ENCODE assay signal across 1 cellular context in the genomic region with DNA sequence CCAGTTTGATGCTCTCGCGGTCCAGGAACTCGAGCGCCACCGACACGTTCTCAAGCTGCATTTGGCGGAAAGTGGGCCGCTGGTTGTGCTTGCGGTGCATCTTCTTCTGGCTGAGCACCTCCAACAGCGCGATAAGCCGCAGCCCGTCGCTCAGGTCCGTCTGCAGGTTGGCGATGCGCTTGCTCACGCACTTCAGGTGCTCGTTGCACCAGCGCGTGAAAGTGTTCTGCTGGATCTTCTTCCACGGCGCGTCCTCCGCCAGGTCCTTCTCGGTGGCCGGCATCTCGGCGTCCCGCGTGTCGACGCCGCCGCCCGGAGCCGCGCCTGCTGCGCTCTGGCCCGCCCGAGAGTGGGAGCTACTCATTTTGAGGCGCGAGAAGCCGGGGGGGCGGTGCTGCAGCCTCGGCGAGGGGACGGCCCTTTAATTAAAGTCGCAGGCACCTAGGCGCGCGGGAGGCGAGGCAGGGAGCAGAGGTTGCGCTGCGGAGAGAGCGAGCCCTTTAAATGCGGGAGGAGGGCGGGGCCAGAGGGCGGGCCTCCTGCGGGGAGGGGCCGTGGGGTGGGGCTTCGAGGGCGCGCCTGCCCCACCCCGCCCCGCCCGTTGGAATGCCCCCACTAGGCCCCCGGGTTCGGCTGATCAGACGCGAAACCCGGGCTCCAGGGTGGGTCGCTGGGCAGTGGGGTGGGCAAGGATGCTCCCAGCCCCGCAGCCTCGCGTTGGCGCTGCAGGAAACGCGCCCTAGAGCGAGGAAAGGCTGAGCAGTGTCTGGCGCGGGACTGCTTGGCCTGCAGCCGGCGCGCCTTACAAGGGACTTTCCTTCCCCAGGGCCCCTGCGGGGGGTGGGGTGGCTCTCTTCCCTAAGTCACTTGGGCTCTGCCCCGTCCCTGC.
TF ChIP-seq lines count a peak whose summit lies in the region.

No MANE protein-coding gene starts in this region.

TF ChIP-seq in HepG2, 621 proteins besides CTCF, POLR2A, EP300 and RAD21 (continued from another document):
- TF ChIP-seq RXRB (CRISPR knock-in tag; IDR thresholded peaks at IDR 0.05; ENCODE audit: borderline replicate concordance) (peak; percentile 29; the same call in 1 of the 2 replicates), ZFY (CRISPR knock-in tag; IDR thresholded peaks at IDR 0.05) (peak; percentile 46; the same call in 1 of the 2 replicates), ZNF207 (IDR thresholded peaks at IDR 0.05; ENCODE audit: borderline replicate concordance) (no peak), KMT2A (CRISPR knock-in tag; IDR thresholded peaks at IDR 0.05) (peak; percentile 54; the same call in 1 of the 2 replicates), ZNF687 (CRISPR knock-in tag; IDR thresholded peaks at IDR 0.05) (peak; percentile 78), ARNT2 (CRISPR knock-in tag; IDR thresholded peaks at IDR 0.05; ENCODE audit: low read depth) (peak; percentile 64), ZNF331 (CRISPR knock-in tag; IDR thresholded peaks at IDR 0.05) (0 out of 2 replicates have a peak, but pooled peaks have one; percentile 22), ZBTB3 (CRISPR knock-in tag; IDR thresholded peaks at IDR 0.05; ENCODE audit: borderline replicate concordance, low read depth) (no peak), TEAD3 (CRISPR knock-in tag; optimal IDR thresholded peaks at IDR 0.05; ENCODE audit: borderline replicate concordance) (peak; percentile 74), ZNF605 (CRISPR knock-in tag; IDR thresholded peaks at IDR 0.05) (no peak), ZNF598 (CRISPR knock-in tag; IDR thresholded peaks at IDR 0.05; ENCODE audit: borderline replicate concordance) (0 out of 2 replicates have a peak, but pooled peaks have one; percentile 55), ZNF713 (CRISPR knock-in tag; IDR thresholded peaks at IDR 0.05) (no peak), ZSCAN20 (CRISPR knock-in tag; IDR thresholded peaks at IDR 0.05; ENCODE audit: borderline replicate concordance) (no peak), GABPB1 (CRISPR knock-in tag; IDR thresholded peaks at IDR 0.05) (peak; percentile 72), POGZ (CRISPR knock-in tag; IDR thresholded peaks at IDR 0.05) (0 out of 2 replicates have a peak, but pooled peaks have one; percentile 13), NCOA5 (CRISPR knock-in tag; IDR thresholded peaks at IDR 0.05) (no peak), ZNF557 (CRISPR knock-in tag; IDR thresholded peaks at IDR 0.05) (no peak), THAP11 (CRISPR knock-in tag; IDR thresholded peaks at IDR 0.05) (peak; percentile 60; the same call in 1 of the 2 replicates), ZNF234 (CRISPR knock-in tag; conservative IDR thresholded peaks at IDR 0.05) (no peak), SALL1 (CRISPR knock-in tag; IDR thresholded peaks at IDR 0.05) (peak; percentile 80), MIER3 (CRISPR knock-in tag; IDR thresholded peaks at IDR 0.05; ENCODE audit: borderline replicate concordance) (peak; percentile 19; the same call in 1 of the 2 replicates), MXI1 (IDR thresholded peaks at IDR 0.05; ENCODE audit: borderline replicate concordance, low read depth, low read length) (peak; percentile 53; the same call in 1 of the 3 replicates), ZNF274 (CRISPR knock-in tag; IDR thresholded peaks at IDR 0.05) (peak; percentile 72), PHF8 (CRISPR knock-in tag; IDR thresholded peaks at IDR 0.05) (peak; percentile 61), CBFB (CRISPR knock-in tag; IDR thresholded peaks at IDR 0.05) (peak; percentile 48; the same call in 1 of the 2 replicates), POLR2AphosphoS5 (IDR thresholded peaks at IDR 0.05; ENCODE audit: low read depth, low read length) (peak; percentile 70), ZNF883 (CRISPR knock-in tag; IDR thresholded peaks at IDR 0.05; ENCODE audit: not compliant biosample characterization) (peak; percentile 36), ATRX (CRISPR knock-in tag; IDR thresholded peaks at IDR 0.05; ENCODE audit: borderline replicate concordance) (no peak), SP1 (IDR thresholded peaks at IDR 0.05) (no peak), SP1 (CRISPR knock-in tag; IDR thresholded peaks at IDR 0.05) (peak; percentile 81), FLYWCH1 (CRISPR knock-in tag; IDR thresholded peaks at IDR 0.05) (0 out of 2 replicates have a peak, but pooled peaks have one; percentile 39), ZBTB38 (CRISPR knock-in tag; IDR thresholded peaks at IDR 0.05) (0 out of 2 replicates have a peak, but pooled peaks have one; percentile 49), SCMH1 (CRISPR knock-in tag; IDR thresholded peaks at IDR 0.05; ENCODE audit: borderline replicate concordance) (no peak), ZNF780A (CRISPR knock-in tag; IDR thresholded peaks at IDR 0.05) (0 out of 2 replicates have a peak, but pooled peaks have one; percentile 31), YY1 (IDR thresholded peaks at IDR 0.05; ENCODE audit: insufficient read depth, insufficient replicate concordance, low read depth, low read length) (peak; percentile 56)
- TF ChIP-seq, protein P1, sequence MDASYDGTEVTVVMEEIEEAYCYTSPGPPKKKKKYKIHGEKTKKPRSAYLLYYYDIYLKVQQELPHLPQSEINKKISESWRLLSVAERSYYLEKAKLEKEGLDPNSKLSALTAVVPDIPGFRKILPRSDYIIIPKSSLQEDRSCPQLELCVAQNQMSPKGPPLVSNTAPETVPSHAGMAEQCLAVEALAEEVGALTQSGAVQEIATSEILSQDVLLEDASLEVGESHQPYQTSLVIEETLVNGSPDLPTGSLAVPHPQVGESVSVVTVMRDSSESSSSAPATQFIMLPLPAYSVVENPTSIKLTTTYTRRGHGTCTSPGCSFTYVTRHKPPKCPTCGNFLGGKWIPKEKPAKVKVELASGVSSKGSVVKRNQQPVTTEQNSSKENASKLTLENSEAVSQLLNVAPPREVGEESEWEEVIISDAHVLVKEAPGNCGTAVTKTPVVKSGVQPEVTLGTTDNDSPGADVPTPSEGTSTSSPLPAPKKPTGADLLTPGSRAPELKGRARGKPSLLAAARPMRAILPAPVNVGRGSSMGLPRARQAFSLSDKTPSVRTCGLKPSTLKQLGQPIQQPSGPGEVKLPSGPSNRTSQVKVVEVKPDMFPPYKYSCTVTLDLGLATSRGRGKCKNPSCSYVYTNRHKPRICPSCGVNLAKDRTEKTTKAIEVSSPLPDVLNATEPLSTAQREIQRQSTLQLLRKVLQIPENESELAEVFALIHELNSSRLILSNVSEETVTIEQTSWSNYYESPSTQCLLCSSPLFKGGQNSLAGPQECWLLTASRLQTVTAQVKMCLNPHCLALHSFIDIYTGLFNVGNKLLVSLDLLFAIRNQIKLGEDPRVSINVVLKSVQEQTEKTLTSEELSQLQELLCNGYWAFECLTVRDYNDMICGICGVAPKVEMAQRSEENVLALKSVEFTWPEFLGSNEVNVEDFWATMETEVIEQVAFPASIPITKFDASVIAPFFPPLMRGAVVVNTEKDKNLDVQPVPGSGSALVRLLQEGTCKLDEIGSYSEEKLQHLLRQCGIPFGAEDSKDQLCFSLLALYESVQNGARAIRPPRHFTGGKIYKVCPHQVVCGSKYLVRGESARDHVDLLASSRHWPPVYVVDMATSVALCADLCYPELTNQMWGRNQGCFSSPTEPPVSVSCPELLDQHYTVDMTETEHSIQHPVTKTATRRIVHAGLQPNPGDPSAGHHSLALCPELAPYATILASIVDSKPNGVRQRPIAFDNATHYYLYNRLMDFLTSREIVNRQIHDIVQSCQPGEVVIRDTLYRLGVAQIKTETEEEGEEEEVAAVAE (CRISPR knock-in tag; IDR thresholded peaks at IDR 0.05; ENCODE audit: borderline replicate concordance): peak; percentile 58; the same call in 1 of the 2 replicates
- TF ChIP-seq, protein P2, sequence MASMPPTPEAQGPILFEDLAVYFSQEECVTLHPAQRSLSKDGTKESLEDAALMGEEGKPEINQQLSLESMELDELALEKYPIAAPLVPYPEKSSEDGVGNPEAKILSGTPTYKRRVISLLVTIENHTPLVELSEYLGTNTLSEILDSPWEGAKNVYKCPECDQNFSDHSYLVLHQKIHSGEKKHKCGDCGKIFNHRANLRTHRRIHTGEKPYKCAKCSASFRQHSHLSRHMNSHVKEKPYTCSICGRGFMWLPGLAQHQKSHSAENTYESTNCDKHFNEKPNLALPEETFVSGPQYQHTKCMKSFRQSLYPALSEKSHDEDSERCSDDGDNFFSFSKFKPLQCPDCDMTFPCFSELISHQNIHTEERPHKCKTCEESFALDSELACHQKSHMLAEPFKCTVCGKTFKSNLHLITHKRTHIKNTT (CRISPR knock-in tag; IDR thresholded peaks at IDR 0.05): no peak
- TF ChIP-seq, protein P3, sequence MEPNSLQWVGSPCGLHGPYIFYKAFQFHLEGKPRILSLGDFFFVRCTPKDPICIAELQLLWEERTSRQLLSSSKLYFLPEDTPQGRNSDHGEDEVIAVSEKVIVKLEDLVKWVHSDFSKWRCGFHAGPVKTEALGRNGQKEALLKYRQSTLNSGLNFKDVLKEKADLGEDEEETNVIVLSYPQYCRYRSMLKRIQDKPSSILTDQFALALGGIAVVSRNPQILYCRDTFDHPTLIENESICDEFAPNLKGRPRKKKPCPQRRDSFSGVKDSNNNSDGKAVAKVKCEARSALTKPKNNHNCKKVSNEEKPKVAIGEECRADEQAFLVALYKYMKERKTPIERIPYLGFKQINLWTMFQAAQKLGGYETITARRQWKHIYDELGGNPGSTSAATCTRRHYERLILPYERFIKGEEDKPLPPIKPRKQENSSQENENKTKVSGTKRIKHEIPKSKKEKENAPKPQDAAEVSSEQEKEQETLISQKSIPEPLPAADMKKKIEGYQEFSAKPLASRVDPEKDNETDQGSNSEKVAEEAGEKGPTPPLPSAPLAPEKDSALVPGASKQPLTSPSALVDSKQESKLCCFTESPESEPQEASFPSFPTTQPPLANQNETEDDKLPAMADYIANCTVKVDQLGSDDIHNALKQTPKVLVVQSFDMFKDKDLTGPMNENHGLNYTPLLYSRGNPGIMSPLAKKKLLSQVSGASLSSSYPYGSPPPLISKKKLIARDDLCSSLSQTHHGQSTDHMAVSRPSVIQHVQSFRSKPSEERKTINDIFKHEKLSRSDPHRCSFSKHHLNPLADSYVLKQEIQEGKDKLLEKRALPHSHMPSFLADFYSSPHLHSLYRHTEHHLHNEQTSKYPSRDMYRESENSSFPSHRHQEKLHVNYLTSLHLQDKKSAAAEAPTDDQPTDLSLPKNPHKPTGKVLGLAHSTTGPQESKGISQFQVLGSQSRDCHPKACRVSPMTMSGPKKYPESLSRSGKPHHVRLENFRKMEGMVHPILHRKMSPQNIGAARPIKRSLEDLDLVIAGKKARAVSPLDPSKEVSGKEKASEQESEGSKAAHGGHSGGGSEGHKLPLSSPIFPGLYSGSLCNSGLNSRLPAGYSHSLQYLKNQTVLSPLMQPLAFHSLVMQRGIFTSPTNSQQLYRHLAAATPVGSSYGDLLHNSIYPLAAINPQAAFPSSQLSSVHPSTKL (CRISPR knock-in tag; IDR thresholded peaks at IDR 0.05): peak; percentile 16; the same call in 1 of the 2 replicates
- TF ChIP-seq, protein P4, sequence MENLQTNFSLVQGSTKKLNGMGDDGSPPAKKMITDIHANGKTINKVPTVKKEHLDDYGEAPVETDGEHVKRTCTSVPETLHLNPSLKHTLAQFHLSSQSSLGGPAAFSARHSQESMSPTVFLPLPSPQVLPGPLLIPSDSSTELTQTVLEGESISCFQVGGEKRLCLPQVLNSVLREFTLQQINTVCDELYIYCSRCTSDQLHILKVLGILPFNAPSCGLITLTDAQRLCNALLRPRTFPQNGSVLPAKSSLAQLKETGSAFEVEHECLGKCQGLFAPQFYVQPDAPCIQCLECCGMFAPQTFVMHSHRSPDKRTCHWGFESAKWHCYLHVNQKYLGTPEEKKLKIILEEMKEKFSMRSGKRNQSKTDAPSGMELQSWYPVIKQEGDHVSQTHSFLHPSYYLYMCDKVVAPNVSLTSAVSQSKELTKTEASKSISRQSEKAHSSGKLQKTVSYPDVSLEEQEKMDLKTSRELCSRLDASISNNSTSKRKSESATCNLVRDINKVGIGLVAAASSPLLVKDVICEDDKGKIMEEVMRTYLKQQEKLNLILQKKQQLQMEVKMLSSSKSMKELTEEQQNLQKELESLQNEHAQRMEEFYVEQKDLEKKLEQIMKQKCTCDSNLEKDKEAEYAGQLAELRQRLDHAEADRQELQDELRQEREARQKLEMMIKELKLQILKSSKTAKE (CRISPR knock-in tag; IDR thresholded peaks at IDR 0.05; ENCODE audit: borderline replicate concordance): peak; percentile 36; the same call in 1 of the 2 replicates
TF ChIP-seq in HepG2: peak in this region for 137.
